In genomic region chr4:153344131-153345010, GRCh38 we compare ENCODE assay signal across 1 cellular context.
A peak's percentile ranks its signal among the peaks of the same experiment; 100 is the strongest.
TF ChIP-seq lines count a peak whose summit lies in the region.

A gene with protein sequence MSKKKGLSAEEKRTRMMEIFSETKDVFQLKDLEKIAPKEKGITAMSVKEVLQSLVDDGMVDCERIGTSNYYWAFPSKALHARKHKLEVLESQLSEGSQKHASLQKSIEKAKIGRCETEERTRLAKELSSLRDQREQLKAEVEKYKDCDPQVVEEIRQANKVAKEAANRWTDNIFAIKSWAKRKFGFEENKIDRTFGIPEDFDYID (plus strand): TSS chr4:153344688. CDS start chr4:153344738, 50 bp downstream.

TF ChIP-seq in K562, 482 proteins besides CTCF, POLR2A, EP300 and RAD21 (continued from another document and continues in another):
- TF ChIP-seq ZBTB33 (CRISPR knock-in tag; IDR thresholded peaks at IDR 0.05) (no peak; the same call in none of the 2 replicates), SMARCB1 (IDR thresholded peaks at IDR 0.05; ENCODE audit: insufficient read length, low read depth) (no peak), PHF21A (IDR thresholded peaks at IDR 0.05; ENCODE audit: borderline replicate concordance, low read depth) (no peak), MBD2 (IDR thresholded peaks at IDR 0.05; ENCODE audit: borderline replicate concordance, low read depth) (peak; percentile 19; the same call in 1 of the 2 replicates), NR2C1 (IDR thresholded peaks at IDR 0.05) (no peak), NR2C1 (tag; IDR thresholded peaks at IDR 0.05) (no peak), RFX7 (CRISPR knock-in tag; IDR thresholded peaks at IDR 0.05) (no peak), PTTG1 (tag; IDR thresholded peaks at IDR 0.05; ENCODE audit: low read depth) (no peak), ELK3 (CRISPR knock-in tag; IDR thresholded peaks at IDR 0.05) (no peak), NCOA4 (IDR thresholded peaks at IDR 0.05; ENCODE audit: partially characterized antibody) (no peak), OTX1 (CRISPR knock-in tag; IDR thresholded peaks at IDR 0.05) (no peak), HEY1 (CRISPR knock-in tag; IDR thresholded peaks at IDR 0.05; ENCODE audit: borderline replicate concordance) (no peak), ZNF146 (CRISPR knock-in tag; IDR thresholded peaks at IDR 0.05; ENCODE audit: unreplicated experiment) (no peak), ARID3B (CRISPR knock-in tag; IDR thresholded peaks at IDR 0.05; ENCODE audit: borderline replicate concordance) (no peak), HIVEP1 (CRISPR knock-in tag; IDR thresholded peaks at IDR 0.05) (no peak), KLF1 (tag; IDR thresholded peaks at IDR 0.05) (no peak), ZNF57 (CRISPR knock-in tag; IDR thresholded peaks at IDR 0.05) (no peak), SMARCC2 (IDR thresholded peaks at IDR 0.05; ENCODE audit: low read depth) (no peak), EP400 (IDR thresholded peaks at IDR 0.05) (peak; percentile 85), TSC22D4 (tag; IDR thresholded peaks at IDR 0.05) (no peak), CBX1 (IDR thresholded peaks at IDR 0.05; ENCODE audit: low read depth) (peak; percentile 95), RNF2 (IDR thresholded peaks at IDR 0.05) (no peak), C11orf30 (IDR thresholded peaks at IDR 0.05; ENCODE audit: low read depth) (no peak), CCNT2 (IDR thresholded peaks at IDR 0.05; ENCODE audit: borderline replicate concordance, extremely low read depth, insufficient read length, low read depth, low read length) (peak; percentile 91), SOX6 (IDR thresholded peaks at IDR 0.05) (no peak; the same call in 1 of the 2 replicates), KAT2B (IDR thresholded peaks at IDR 0.05; ENCODE audit: low read depth, low read length) (no peak), POLR2AphosphoS5 (IDR thresholded peaks at IDR 0.05; ENCODE audit: control insufficient read depth, insufficient read depth, low read depth, low read length) (peak; percentile 88), TRIM25 (IDR thresholded peaks at IDR 0.05; ENCODE audit: borderline replicate concordance) (no peak), EZH2 (IDR thresholded peaks at IDR 0.05; ENCODE audit: borderline replicate concordance, low read depth, low read length) (no peak), HDGF (IDR thresholded peaks at IDR 0.05) (no peak), PRMT5 (CRISPR knock-in tag; IDR thresholded peaks at IDR 0.05) (no peak), GABPB1 (CRISPR knock-in tag; IDR thresholded peaks at IDR 0.05) (peak; percentile 73), TAF7 (tag; IDR thresholded peaks at IDR 0.05) (no peak), ZNF639 (CRISPR knock-in tag; conservative IDR thresholded peaks at IDR 0.05 in 1 of 2, IDR thresholded peaks at IDR 0.05 in 1 of 2) (no peak), PBX2 (CRISPR knock-in tag; IDR thresholded peaks at IDR 0.05; ENCODE audit: low read depth) (no peak), PBX2 (tag; conservative IDR thresholded peaks at IDR 0.05; ENCODE audit: low read depth) (no peak), ARID1B (IDR thresholded peaks at IDR 0.05) (no peak), YBX1 (IDR thresholded peaks at IDR 0.05) (no peak), ILF3 (IDR thresholded peaks at IDR 0.05; ENCODE audit: borderline replicate concordance) (no peak)
- TF ChIP-seq, protein P1, sequence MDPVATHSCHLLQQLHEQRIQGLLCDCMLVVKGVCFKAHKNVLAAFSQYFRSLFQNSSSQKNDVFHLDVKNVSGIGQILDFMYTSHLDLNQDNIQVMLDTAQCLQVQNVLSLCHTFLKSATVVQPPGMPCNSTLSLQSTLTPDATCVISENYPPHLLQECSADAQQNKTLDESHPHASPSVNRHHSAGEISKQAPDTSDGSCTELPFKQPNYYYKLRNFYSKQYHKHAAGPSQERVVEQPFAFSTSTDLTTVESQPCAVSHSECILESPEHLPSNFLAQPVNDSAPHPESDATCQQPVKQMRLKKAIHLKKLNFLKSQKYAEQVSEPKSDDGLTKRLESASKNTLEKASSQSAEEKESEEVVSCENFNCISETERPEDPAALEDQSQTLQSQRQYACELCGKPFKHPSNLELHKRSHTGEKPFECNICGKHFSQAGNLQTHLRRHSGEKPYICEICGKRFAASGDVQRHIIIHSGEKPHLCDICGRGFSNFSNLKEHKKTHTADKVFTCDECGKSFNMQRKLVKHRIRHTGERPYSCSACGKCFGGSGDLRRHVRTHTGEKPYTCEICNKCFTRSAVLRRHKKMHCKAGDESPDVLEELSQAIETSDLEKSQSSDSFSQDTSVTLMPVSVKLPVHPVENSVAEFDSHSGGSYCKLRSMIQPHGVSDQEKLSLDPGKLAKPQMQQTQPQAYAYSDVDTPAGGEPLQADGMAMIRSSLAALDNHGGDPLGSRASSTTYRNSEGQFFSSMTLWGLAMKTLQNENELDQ (CRISPR knock-in tag; IDR thresholded peaks at IDR 0.05; ENCODE audit: borderline replicate concordance) = no peak
- TF ChIP-seq, protein P2, sequence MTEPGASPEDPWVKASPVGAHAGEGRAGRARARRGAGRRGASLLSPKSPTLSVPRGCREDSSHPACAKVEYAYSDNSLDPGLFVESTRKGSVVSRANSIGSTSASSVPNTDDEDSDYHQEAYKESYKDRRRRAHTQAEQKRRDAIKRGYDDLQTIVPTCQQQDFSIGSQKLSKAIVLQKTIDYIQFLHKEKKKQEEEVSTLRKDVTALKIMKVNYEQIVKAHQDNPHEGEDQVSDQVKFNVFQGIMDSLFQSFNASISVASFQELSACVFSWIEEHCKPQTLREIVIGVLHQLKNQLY (CRISPR knock-in tag; conservative IDR thresholded peaks at IDR 0.05) = no peak
- TF ChIP-seq, protein P3, sequence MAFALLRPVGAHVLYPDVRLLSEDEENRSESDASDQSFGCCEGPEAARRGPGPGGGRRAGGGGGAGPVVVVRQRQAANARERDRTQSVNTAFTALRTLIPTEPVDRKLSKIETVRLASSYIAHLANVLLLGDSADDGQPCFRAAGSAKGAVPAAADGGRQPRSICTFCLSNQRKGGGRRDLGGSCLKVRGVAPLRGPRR (CRISPR knock-in tag; IDR thresholded peaks at IDR 0.05) = no peak
- TF ChIP-seq, protein P4, sequence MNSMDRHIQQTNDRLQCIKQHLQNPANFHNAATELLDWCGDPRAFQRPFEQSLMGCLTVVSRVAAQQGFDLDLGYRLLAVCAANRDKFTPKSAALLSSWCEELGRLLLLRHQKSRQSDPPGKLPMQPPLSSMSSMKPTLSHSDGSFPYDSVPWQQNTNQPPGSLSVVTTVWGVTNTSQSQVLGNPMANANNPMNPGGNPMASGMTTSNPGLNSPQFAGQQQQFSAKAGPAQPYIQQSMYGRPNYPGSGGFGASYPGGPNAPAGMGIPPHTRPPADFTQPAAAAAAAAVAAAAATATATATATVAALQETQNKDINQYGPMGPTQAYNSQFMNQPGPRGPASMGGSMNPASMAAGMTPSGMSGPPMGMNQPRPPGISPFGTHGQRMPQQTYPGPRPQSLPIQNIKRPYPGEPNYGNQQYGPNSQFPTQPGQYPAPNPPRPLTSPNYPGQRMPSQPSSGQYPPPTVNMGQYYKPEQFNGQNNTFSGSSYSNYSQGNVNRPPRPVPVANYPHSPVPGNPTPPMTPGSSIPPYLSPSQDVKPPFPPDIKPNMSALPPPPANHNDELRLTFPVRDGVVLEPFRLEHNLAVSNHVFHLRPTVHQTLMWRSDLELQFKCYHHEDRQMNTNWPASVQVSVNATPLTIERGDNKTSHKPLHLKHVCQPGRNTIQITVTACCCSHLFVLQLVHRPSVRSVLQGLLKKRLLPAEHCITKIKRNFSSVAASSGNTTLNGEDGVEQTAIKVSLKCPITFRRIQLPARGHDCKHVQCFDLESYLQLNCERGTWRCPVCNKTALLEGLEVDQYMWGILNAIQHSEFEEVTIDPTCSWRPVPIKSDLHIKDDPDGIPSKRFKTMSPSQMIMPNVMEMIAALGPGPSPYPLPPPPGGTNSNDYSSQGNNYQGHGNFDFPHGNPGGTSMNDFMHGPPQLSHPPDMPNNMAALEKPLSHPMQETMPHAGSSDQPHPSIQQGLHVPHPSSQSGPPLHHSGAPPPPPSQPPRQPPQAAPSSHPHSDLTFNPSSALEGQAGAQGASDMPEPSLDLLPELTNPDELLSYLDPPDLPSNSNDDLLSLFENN (IDR thresholded peaks at IDR 0.05; ENCODE audit: low read depth in 2 of 2, low read length in 2 of 2) = no peak
- TF ChIP-seq, protein P5, sequence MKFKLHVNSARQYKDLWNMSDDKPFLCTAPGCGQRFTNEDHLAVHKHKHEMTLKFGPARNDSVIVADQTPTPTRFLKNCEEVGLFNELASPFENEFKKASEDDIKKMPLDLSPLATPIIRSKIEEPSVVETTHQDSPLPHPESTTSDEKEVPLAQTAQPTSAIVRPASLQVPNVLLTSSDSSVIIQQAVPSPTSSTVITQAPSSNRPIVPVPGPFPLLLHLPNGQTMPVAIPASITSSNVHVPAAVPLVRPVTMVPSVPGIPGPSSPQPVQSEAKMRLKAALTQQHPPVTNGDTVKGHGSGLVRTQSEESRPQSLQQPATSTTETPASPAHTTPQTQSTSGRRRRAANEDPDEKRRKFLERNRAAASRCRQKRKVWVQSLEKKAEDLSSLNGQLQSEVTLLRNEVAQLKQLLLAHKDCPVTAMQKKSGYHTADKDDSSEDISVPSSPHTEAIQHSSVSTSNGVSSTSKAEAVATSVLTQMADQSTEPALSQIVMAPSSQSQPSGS (CRISPR knock-in tag; IDR thresholded peaks at IDR 0.05) = no peak
